ENCODE assay signal across 8 cellular contexts in the genomic region with DNA sequence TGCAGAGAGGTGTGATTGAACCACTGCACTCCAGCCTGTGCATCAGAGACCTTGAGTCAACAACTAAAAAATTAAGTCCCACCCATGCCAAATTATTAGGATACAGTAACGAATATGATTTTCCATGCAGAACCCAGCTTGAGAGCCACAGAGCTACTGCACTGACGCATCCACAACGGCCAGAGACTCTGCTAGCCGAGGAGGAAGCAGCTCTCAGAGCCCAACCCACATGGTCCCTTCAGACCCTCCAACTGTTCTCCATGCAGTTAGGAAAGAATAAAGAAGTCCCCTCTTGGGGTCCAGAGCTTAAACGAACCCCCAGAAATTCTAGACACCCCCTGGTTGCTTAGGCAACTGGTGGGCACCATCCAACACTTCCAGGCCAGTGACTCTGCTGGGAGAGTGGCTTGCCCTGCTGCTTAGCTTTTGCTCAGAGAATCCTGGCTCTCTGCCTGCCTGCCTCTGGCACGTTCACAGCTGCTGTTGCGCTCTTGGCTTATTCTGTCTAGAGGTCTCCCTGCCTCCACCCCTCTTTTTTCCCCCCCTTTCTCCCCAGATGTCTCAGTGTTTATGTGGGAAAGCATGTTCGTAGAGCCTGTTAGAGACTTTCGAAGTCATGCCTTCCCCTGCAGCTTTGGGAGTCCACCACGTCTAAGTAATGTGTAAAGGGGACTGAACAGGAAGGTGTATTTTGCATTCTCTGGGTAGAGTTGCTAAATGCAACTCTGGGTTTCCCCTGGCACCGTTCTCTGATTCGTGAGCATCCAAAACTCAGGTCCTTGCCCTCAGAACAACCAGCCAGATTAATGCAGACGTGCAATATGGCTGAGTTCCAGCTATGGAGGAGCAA. TPM values are rescaled to one million over a fixed set of nuclear protein-coding genes. Genes with fewer than 3 reads are reported as not detected.
DNase-seq lines count a peak whose midpoint lies in the region; ATAC-seq, FAIRE-seq and TF ChIP-seq lines count a peak whose summit lies in the region.

No MANE protein-coding gene starts in this region.

- FAIRE-seq in endothelial cell of umbilical vein (lab: Jason Lieb, UNC): no peak

- no peak overlapping the region for H3K4me3 ChIP-seq in endothelial cell of umbilical vein (replicated peaks in 1 of 3; ENCODE audit: insufficient read depth in 1 of 3, low read depth in 1 of 3, low read length in 3 of 3)
- peak overlapping the region; percentile 45 for H3K4me3 ChIP-seq in osteoblast (ENCODE audit: insufficient read depth, low read length)
- no peak overlapping the region for H3K4me3 ChIP-seq in CD4-positive, alpha-beta memory T cell (ENCODE audit: low read length in 2 of 2)

- H3K9me3 ChIP-seq in endothelial cell of umbilical vein (replicated peaks; ENCODE audit: control insufficient read depth, insufficient read depth, low read length): no peaks in the 10 kb centered on the region
- H3K9me3 ChIP-seq in osteoblast (ENCODE audit: low read depth, low read length): no peaks in the 10 kb centered on the region
- no peaks in the 10 kb centered on the region for H3K9me3 ChIP-seq in CD4-positive, alpha-beta memory T cell (ENCODE audit: control insufficient read depth in 1 of 2, low read length in 2 of 2)

- no peaks in the 10 kb centered on the region for H3K36me3 Mint-ChIP-seq in CD4-positive, alpha-beta memory T cell

- H3K27me3 ChIP-seq in endothelial cell of umbilical vein (ENCODE audit: control insufficient read depth in 2 of 2, insufficient read depth in 2 of 2, low read length in 2 of 2): peaks cover 13 to 32% of the 10 kb centered on the region in 2 experiments
- H3K27me3 ChIP-seq in osteoblast (ENCODE audit: insufficient read depth, low read length): peaks cover 13% of the 10 kb centered on the region
- no peaks in the 10 kb centered on the region for H3K27me3 ChIP-seq in CD4-positive, alpha-beta memory T cell (ENCODE audit: insufficient read depth, low read length)

- H2AFZ ChIP-seq in endothelial cell of umbilical vein (ENCODE audit: low read depth, low read length) (no peak overlapping the region), osteoblast (ENCODE audit: low read length) (peak overlapping the region; percentile 53)

- TF ChIP-seq POLR2A in endothelial cell of umbilical vein (IDR thresholded peaks at IDR 0.05; ENCODE audit: low read depth, low read length): no peak

- TF ChIP-seq CTCF in endothelial cell of umbilical vein (IDR thresholded peaks at IDR 0.05; ENCODE audit: extremely low read depth in 1 of 2, insufficient read depth in 1 of 2, low read depth in 1 of 2, low read length in 2 of 2): no peak
- TF ChIP-seq CTCF in osteoblast (IDR thresholded peaks at IDR 0.05; ENCODE audit: extremely low read depth, low read depth, low read length): no peak

- no peaks in the 10 kb centered on the region for H3K9me1 ChIP-seq in endothelial cell of umbilical vein (replicated peaks; ENCODE audit: control insufficient read depth, extremely low read depth, insufficient read depth, low read length)

- dilution Hi-C loops in endothelial cell of umbilical vein (cut with MboI; ENCODE audit: extremely low pct_ligation_motif_present, low sequenced_read_pairs): no loop called here

- intact Hi-C loops in endothelial cell of umbilical vein (cut with micrococcal nuclease): no loop called here
- intact Hi-C loops in CD4-positive, alpha-beta memory T cell (cut with micrococcal nuclease): no loop called here

- no peak overlapping the region for H3K4me3 Mint-ChIP-seq in CD4-positive, alpha-beta memory T cell

- POLR2A ChIA-PET in endothelial cell of umbilical vein (lab: Charles Lee): no interaction called here
- POLR2A ChIA-PET in CD4-positive, alpha-beta memory T cell (lab: Charles Lee; ENCODE audit: partially characterized antibody): no interaction called here

- H3K9ac ChIP-seq in endothelial cell of umbilical vein (replicated peaks; ENCODE audit: extremely low read depth, insufficient read depth, low read length): no peak overlapping the region

- ATAC-seq in GM19438 (IDR thresholded peaks at IDR 0.05; ENCODE audit: low read depth, unreplicated experiment) (peak; percentile 66), HG03571 (IDR thresholded peaks at IDR 0.05; ENCODE audit: unreplicated experiment) (no peak)

- H3K36me3 ChIP-seq in endothelial cell of umbilical vein (ENCODE audit: control insufficient read depth in 2 of 2, extremely low read depth in 1 of 2, insufficient read depth in 2 of 2, low read length in 2 of 2) (no peaks in the 10 kb centered on the region), osteoblast (ENCODE audit: insufficient read depth, low read length) (no peaks in the 10 kb centered on the region)
- H3K36me3 ChIP-seq in CD4-positive, alpha-beta memory T cell (ENCODE audit: insufficient read depth, low read length): no peaks in the 10 kb centered on the region

- H3K9me3 Mint-ChIP-seq in CD4-positive, alpha-beta memory T cell: peaks cover 0 to 2% (median 0%) of the 10 kb centered on the region in 8 donors

- H3K4me1 Mint-ChIP-seq in CD4-positive, alpha-beta memory T cell: peaks cover 0 to 5% (median 2%) of the 10 kb centered on the region in 4 donors

- H3K4me1 ChIP-seq in endothelial cell of umbilical vein (ENCODE audit: control insufficient read depth, extremely low read depth, insufficient read depth, low read length) (no peaks in the 10 kb centered on the region), osteoblast (ENCODE audit: insufficient read depth, low read length) (peaks cover 16% of the 10 kb centered on the region)
- no peaks in the 10 kb centered on the region for H3K4me1 ChIP-seq in CD4-positive, alpha-beta memory T cell (ENCODE audit: insufficient read depth, low read length)

- H3K79me2 ChIP-seq in endothelial cell of umbilical vein (ENCODE audit: control insufficient read depth, insufficient read depth, low read length) (no peaks in the 10 kb centered on the region), osteoblast (ENCODE audit: insufficient read depth, low read length) (no peaks in the 10 kb centered on the region)

- BruUV-seq in endothelial cell of umbilical vein (replicated peaks; lab: Mats Ljungman, UMichigan): no TSS peak

- H4K20me1 ChIP-seq in endothelial cell of umbilical vein (replicated peaks; ENCODE audit: control insufficient read depth, extremely low read depth, insufficient read depth, low read length) (no peaks in the 10 kb centered on the region), osteoblast (ENCODE audit: insufficient read depth, low read length) (peaks cover 2% of the 10 kb centered on the region)

- H3K4me2 ChIP-seq in endothelial cell of umbilical vein (ENCODE audit: insufficient read depth, low read length) (no peak overlapping the region), osteoblast (ENCODE audit: insufficient read depth, low read length) (peak overlapping the region; percentile 75)

- H3K27ac ChIP-seq in endothelial cell of umbilical vein (ENCODE audit: insufficient read depth, low read depth, low read length) (no peak overlapping the region), osteoblast (ENCODE audit: low read depth, low read length) (peak overlapping the region; percentile 45)
- no peak overlapping the region for H3K27ac ChIP-seq in CD4-positive, alpha-beta memory T cell (ENCODE audit: low read depth, low read length)

- H3K27me3 Mint-ChIP-seq in CD4-positive, alpha-beta memory T cell: peaks cover 4 to 6% of the 10 kb centered on the region in 2 donors

- CTCF ChIA-PET in endothelial cell of umbilical vein (lab: Charles Lee): no interaction called here
- CTCF ChIA-PET in CD4-positive, alpha-beta memory T cell (lab: Charles Lee; ENCODE audit: partially characterized antibody): no interaction called here

- DNase-seq in AG08395 (ENCODE audit: low spot score) (peak; percentile 66), M059J (ENCODE audit: low read depth) (peak; percentile 38), endothelial cell of umbilical vein (ENCODE audit: low read depth, low spot score) (peak; percentile 45), osteoblast (ENCODE audit: insufficient read length, low spot score, missing footprints) (no peak)
- DNase-seq in CD4-positive, alpha-beta memory T cell: no peak
- DNase-seq in activated CD4-positive, alpha-beta T cell treated with anti-CD3 and anti-CD28 coated beads, Interleukin-2, amount 50 U/mL, for 48 hours: no peak

- H3K27ac Mint-ChIP-seq in CD4-positive, alpha-beta memory T cell: no peak overlapping the region

TF ChIP-seq in endothelial cell of umbilical vein, 7 proteins besides CTCF, POLR2A, EP300 and RAD21:
- TF ChIP-seq GATA2 (IDR thresholded peaks at IDR 0.05; ENCODE audit: insufficient read depth, insufficient read length, low read depth, low read length): no peak
- TF ChIP-seq EZH2 (IDR thresholded peaks at IDR 0.05; ENCODE audit: borderline replicate concordance, low read depth, low read length, severe bottlenecking): no peak
- no peak for TF ChIP-seq JUN (IDR thresholded peaks at IDR 0.05; ENCODE audit: borderline replicate concordance, insufficient read depth, insufficient read length, low read depth)
- TF ChIP-seq, protein P1, sequence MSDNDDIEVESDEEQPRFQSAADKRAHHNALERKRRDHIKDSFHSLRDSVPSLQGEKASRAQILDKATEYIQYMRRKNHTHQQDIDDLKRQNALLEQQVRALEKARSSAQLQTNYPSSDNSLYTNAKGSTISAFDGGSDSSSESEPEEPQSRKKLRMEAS (IDR thresholded peaks at IDR 0.05; ENCODE audit: insufficient read depth, insufficient read length): no peak
- no peak for TF ChIP-seq POLR2AphosphoS5 (IDR thresholded peaks at IDR 0.05; ENCODE audit: insufficient read depth, low read depth, low read length)
- TF ChIP-seq FOS (IDR thresholded peaks at IDR 0.05; ENCODE audit: borderline replicate concordance, insufficient read depth, low read length): no peak
- no peak for TF ChIP-seq MYC (IDR thresholded peaks at IDR 0.05; ENCODE audit: low read depth, low read length)
TF ChIP-seq in endothelial cell of umbilical vein: peak in this region for 0.

RNA-seq across cellular contexts. Expression of a gene that starts 26.0 kb away (rescaled TPM):
- 55.9 and 98.8 TPM in 2 replicates for total RNA-seq in M059J (2014; rRNA removed; shearing (Covaris generic))
- total RNA-seq in endothelial cell of umbilical vein (59.0 and 60.1 TPM in 2 replicates), osteoblast (113 and 122 TPM in 2 replicates)
- polyA plus RNA-seq in endothelial cell of umbilical vein: 20.5 and 23.9 TPM in 2 replicates
- 23.5 and 25.8 TPM in 2 replicates for polyA plus RNA-seq in endothelial cell of umbilical vein (2011; cell fraction: cytosol; rRNA removed)
- 36.0 and 45.6 TPM in 2 replicates for polyA plus RNA-seq in endothelial cell of umbilical vein (2011; cell fraction: nucleus; rRNA removed)
- 27.1 and 37.7 TPM in 2 replicates for polyA plus RNA-seq in endothelial cell of umbilical vein (2012)
- polyA minus RNA-seq in endothelial cell of umbilical vein: 75.8 and 85.4 TPM in 2 replicates
- polyA minus RNA-seq in endothelial cell of umbilical vein (2011; cell fraction: cytosol; rRNA and poly(A)+ RNA removed): 28.5 TPM
- polyA minus RNA-seq in endothelial cell of umbilical vein (2011; cell fraction: nucleus; rRNA and poly(A)+ RNA removed): 88.0 and 128 TPM in 2 replicates
- total RNA-seq in CD4-positive, alpha-beta memory T cell: 100 to 1,000 TPM; 117 to 130 TPM
- polyA plus RNA-seq in CD4-positive, alpha-beta memory T cell: 10 to 100 TPM; 55.5 to 83.4 TPM

Comparison
In these comparisons a context has a peak if more than half of its experiments do, and no peak if none do; other contexts are left out.
1. DNase-seq: peak in AG08395 (single experiment), M059J (single experiment) and endothelial cell of umbilical vein (single experiment); none in osteoblast (single experiment), CD4-positive, alpha-beta memory T cell (0 of 5) and activated CD4-positive, alpha-beta T cell treated with anti-CD3 and anti-CD28 coated beads, Interleukin-2, amount 50 U/mL, for 48 hours (0 of 2).